ENCODE assay signal across 8 cellular contexts in the genomic region with DNA sequence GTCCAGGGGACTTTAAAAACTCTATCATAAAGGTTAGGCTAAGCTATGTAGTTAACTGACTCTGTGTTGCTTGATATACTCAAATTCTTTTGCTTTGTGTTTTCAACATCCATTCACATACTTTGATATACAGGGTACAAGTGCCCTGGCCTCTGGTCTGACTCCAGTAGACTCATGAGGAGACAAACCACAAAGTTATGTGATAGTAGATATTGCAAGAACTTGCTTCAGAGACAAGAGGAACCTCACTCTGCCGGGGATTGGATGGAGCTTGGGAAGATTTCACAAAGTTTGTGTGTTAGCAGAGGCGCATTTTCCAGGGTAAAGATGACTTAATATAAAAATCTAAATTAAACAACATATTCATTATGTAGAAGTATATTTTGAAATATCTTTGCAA. TPM values are rescaled to one million over a fixed set of nuclear protein-coding genes. Genes with fewer than 3 reads are reported as not detected.
A peak's percentile ranks its signal among the peaks of the same experiment; 100 is the strongest.
DNase-seq lines count a peak whose midpoint lies in the region; TF ChIP-seq lines count a peak whose summit lies in the region.
"Had no signal": no experiment of that assay in that cellular context is flagged by ENCODE, and none has a peak within 500 bp of the region (broad histone marks: within the 10 kb centered on the region; RNA-seq: fewer than 3 reads in every experiment).

No MANE protein-coding gene starts in this region.

- no peaks in the 10 kb centered on the region for H3K4me1 ChIP-seq in NT2/D1 (ENCODE audit: insufficient read depth, insufficient read length)
- peaks cover 19% of the 10 kb centered on the region for H3K4me1 ChIP-seq in skeletal muscle satellite cell (ENCODE audit: control insufficient read depth, insufficient read depth, low read length)

- DNase-seq in NT2/D1 (ENCODE audit: low read depth, low spot score) (no peak), epithelial cell of proximal tubule (ENCODE audit: low read depth) (no peak), NCI-H2107 treated with DMSO at 0.1 percent for 48 hours (lab: John Stamatoyannopoulos, UW; ENCODE audit: unreplicated experiment) (no peak), COR-L47 (lab: John Stamatoyannopoulos, UW) (no peak)
- no peak for DNase-seq in activated CD8-positive, alpha-beta memory T cell treated with anti-CD3 and anti-CD28 coated beads, Interleukin-2, amount 50 U/mL, for 48 hours
- DNase-seq: hippocampal formation had no signal

- H3K4me3 ChIP-seq in GM12875 (ENCODE audit: low read depth, low read length) (peak overlapping the region; percentile 73), NT2/D1 (ENCODE audit: insufficient read length, low read depth) (peak overlapping the region; percentile 76), epithelial cell of proximal tubule (ENCODE audit: low read depth, low read length) (peak overlapping the region; percentile 73), skeletal muscle satellite cell (ENCODE audit: low read length) (peak overlapping the region; percentile 80)

- TF ChIP-seq CTCF in GM12875 (IDR thresholded peaks at IDR 0.05; ENCODE audit: borderline replicate concordance, insufficient read depth, low read depth, low read length) (no peak), epithelial cell of proximal tubule (conservative IDR thresholded peaks at IDR 0.05; ENCODE audit: low read depth, low read length) (no peak)

- H3K36me3 ChIP-seq in NT2/D1 (ENCODE audit: insufficient read depth, insufficient read length, low read length) (peaks cover 31% of the 10 kb centered on the region), skeletal muscle satellite cell (ENCODE audit: insufficient read depth, low read length) (no peaks in the 10 kb centered on the region)

- H3K4me2 ChIP-seq in skeletal muscle satellite cell (ENCODE audit: low read length): peak overlapping the region; percentile 84

- no peaks in the 10 kb centered on the region for H3K9me3 ChIP-seq in NT2/D1 (ENCODE audit: insufficient read depth, low read length)
- no peaks in the 10 kb centered on the region for H3K9me3 ChIP-seq in skeletal muscle satellite cell (replicated peaks; ENCODE audit: low read length)

- H3K9ac ChIP-seq in NT2/D1 (ENCODE audit: insufficient read length, low read depth) (peak overlapping the region; percentile 96), skeletal muscle satellite cell (ENCODE audit: low read depth, low read length) (peak overlapping the region; percentile 94)

- no peaks in the 10 kb centered on the region for H3K27me3 ChIP-seq in NT2/D1 (ENCODE audit: insufficient read depth, insufficient read length)
- no peaks in the 10 kb centered on the region for H3K27me3 ChIP-seq in skeletal muscle satellite cell (ENCODE audit: control insufficient read depth, insufficient read depth, low read length)

RNA-seq across cellular contexts. Expression of gene GORAB, which starts 1.4 kb away (rescaled TPM):
- 7.5 and 7.7 TPM in 2 replicates for total RNA-seq in epithelial cell of proximal tubule
- 9.2 and 10.1 TPM in 2 replicates for total RNA-seq in skeletal muscle satellite cell (2012; rRNA removed)
